25 cellular contexts compared by ENCODE assay signal in genomic region chr3:59946401-59946800, GRCh38.
"Had no signal": no experiment of that assay in that cellular context is flagged by ENCODE, and none has a peak within 500 bp of the region (broad histone marks: within the 10 kb centered on the region; RNA-seq: fewer than 3 reads in every experiment).

No MANE protein-coding gene starts in this region.

- H3K27me3 ChIP-seq: colonic mucosa, esophagus squamous epithelium, gastrocnemius medialis, heart right ventricle, left lung had no signal

- H3K27me3 Mint-ChIP-seq: dendritic cell treated with granulocyte-macrophage colony-stimulating factor and Interleukin-4, amounts not matched to agents 40 ng/mL and 50 ng/mL, for 4 days; effector memory CD8-positive, alpha-beta T cell had no signal

- H3K9me3 ChIP-seq: colonic mucosa, esophagus squamous epithelium, gastrocnemius medialis, left lung, lower lobe of right lung, mucosa of descending colon had no signal

- H3K27ac ChIP-seq: colonic mucosa, epithelial cell of prostate, esophagus squamous epithelium, gastrocnemius medialis, heart right ventricle, left lung, lower lobe of right lung had no signal

- H3K4me3 ChIP-seq: colonic mucosa, esophagus squamous epithelium, gastrocnemius medialis, heart right ventricle, left lung, lower lobe of right lung, mucosa of descending colon had no signal

- H3K4me1 ChIP-seq: colonic mucosa, esophagus squamous epithelium, gastrocnemius medialis, heart right ventricle, left lung, lower lobe of right lung had no signal

- ATAC-seq: effector memory CD8-positive, alpha-beta T cell; esophagus mucosa; gastrocnemius medialis; heart right ventricle; left cardiac atrium; left lung; left ventricle myocardium superior; lower lobe of right lung; mucosa of descending colon had no signal

- H3K27ac Mint-ChIP-seq: dendritic cell treated with granulocyte-macrophage colony-stimulating factor and Interleukin-4, amounts not matched to agents 40 ng/mL and 50 ng/mL, for 4 days; effector memory CD8-positive, alpha-beta T cell; endodermal cell; mesothelial cell of epicardium; naive B cell had no signal

- H3K4me3 Mint-ChIP-seq: dendritic cell treated with granulocyte-macrophage colony-stimulating factor and Interleukin-4, amounts not matched to agents 40 ng/mL and 50 ng/mL, for 4 days; effector memory CD8-positive, alpha-beta T cell; endodermal cell; mesothelial cell of epicardium; naive B cell had no signal

- H3K36me3 ChIP-seq: colonic mucosa, esophagus squamous epithelium, gastrocnemius medialis, heart right ventricle, left lung, lower lobe of right lung had no signal

- DNase-seq: colonic mucosa; cortex of kidney; effector CD8-positive, alpha-beta T cell; effector memory CD8-positive, alpha-beta T cell; endodermal cell; erythroblast; esophagus squamous epithelium; foreskin fibroblast; foreskin melanocyte; gastrocnemius medialis; glutamatergic neuron; head of caudate nucleus; heart right ventricle; hippocampal formation; left cardiac atrium; left lung; left ventricle myocardium superior; lower lobe of right lung; mesenchymal stem cell; mucosa of descending colon; naive B cell had no signal

- H3K36me3 Mint-ChIP-seq: mesothelial cell of epicardium, naive B cell had no signal

- H3K9me3 Mint-ChIP-seq: dendritic cell treated with granulocyte-macrophage colony-stimulating factor and Interleukin-4, amounts not matched to agents 40 ng/mL and 50 ng/mL, for 4 days; effector memory CD8-positive, alpha-beta T cell; endodermal cell had no signal
